ENCODE assay signal across 1 cellular context in genomic region chr7:1512781-1513656, GRCh38.
TF ChIP-seq lines count a peak whose summit lies in the region.

No MANE protein-coding gene starts in this region.

TF ChIP-seq in K562, 482 proteins besides CTCF, POLR2A, EP300 and RAD21 (continued from another document and continues in another):
- TF ChIP-seq ZNF592 (IDR thresholded peaks at IDR 0.05), result peak; percentile 78; the same call in 1 of the 2 replicates
- TF ChIP-seq MGA (IDR thresholded peaks at IDR 0.05), result peak; percentile 45
- peak; percentile 18; the same call in 1 of the 2 replicates for TF ChIP-seq FOSL1 (tag; conservative IDR thresholded peaks at IDR 0.05)
- no peak for TF ChIP-seq ZNF518B (CRISPR knock-in tag; IDR thresholded peaks at IDR 0.05)
- TF ChIP-seq MEIS2 (IDR thresholded peaks at IDR 0.05; ENCODE audit: partially characterized antibody), result peak; percentile 43
- no peak for TF ChIP-seq HNRNPH1 (optimal IDR thresholded peaks at IDR 0.05; ENCODE audit: low read depth, low read length)
- no peak for TF ChIP-seq ZNF584 (CRISPR knock-in tag; IDR thresholded peaks at IDR 0.05; ENCODE audit: low read depth)
- no peak for TF ChIP-seq MYBL2 (IDR thresholded peaks at IDR 0.05; ENCODE audit: low read depth)
- no peak for TF ChIP-seq MYBL2 (CRISPR knock-in tag; IDR thresholded peaks at IDR 0.05; ENCODE audit: borderline replicate concordance)
- TF ChIP-seq ZBTB1 (CRISPR knock-in tag; IDR thresholded peaks at IDR 0.05; ENCODE audit: borderline replicate concordance, low read depth), result no peak
- TF ChIP-seq SMC3 (conservative IDR thresholded peaks at IDR 0.05; ENCODE audit: insufficient read depth, low read depth, low read length), result no peak
- no peak for TF ChIP-seq ELK1 (CRISPR knock-in tag; IDR thresholded peaks at IDR 0.05)
- TF ChIP-seq ZNF133 (CRISPR knock-in tag; IDR thresholded peaks at IDR 0.05), result no peak
- TF ChIP-seq SMARCE1 (IDR thresholded peaks at IDR 0.05), result 0 out of 2 replicates have a peak, but pooled peaks have one; percentile 10
- no peak for TF ChIP-seq VEZF1 (CRISPR knock-in tag; IDR thresholded peaks at IDR 0.05)
- no peak for TF ChIP-seq JUNB (CRISPR knock-in tag; conservative IDR thresholded peaks at IDR 0.05)
- no peak for TF ChIP-seq KAT8 (IDR thresholded peaks at IDR 0.05; ENCODE audit: low read depth)
- TF ChIP-seq ZNF561 (CRISPR knock-in tag; conservative IDR thresholded peaks at IDR 0.05), result no peak
- no peak for TF ChIP-seq SRSF9 (IDR thresholded peaks at IDR 0.05; ENCODE audit: borderline replicate concordance, low read depth, low read length)
- no peak for TF ChIP-seq ZNF586 (CRISPR knock-in tag; conservative IDR thresholded peaks at IDR 0.05)
- TF ChIP-seq NCOA4 (IDR thresholded peaks at IDR 0.05; ENCODE audit: partially characterized antibody), result no peak
- TF ChIP-seq ZBTB49 (CRISPR knock-in tag; IDR thresholded peaks at IDR 0.05; ENCODE audit: borderline replicate concordance), result no peak
- TF ChIP-seq GABPA (tag; conservative IDR thresholded peaks at IDR 0.05; ENCODE audit: low read depth), result no peak
- no peak for TF ChIP-seq MLX (CRISPR knock-in tag; conservative IDR thresholded peaks at IDR 0.05)
